10 cellular contexts compared by ENCODE assay signal in the genomic region with DNA sequence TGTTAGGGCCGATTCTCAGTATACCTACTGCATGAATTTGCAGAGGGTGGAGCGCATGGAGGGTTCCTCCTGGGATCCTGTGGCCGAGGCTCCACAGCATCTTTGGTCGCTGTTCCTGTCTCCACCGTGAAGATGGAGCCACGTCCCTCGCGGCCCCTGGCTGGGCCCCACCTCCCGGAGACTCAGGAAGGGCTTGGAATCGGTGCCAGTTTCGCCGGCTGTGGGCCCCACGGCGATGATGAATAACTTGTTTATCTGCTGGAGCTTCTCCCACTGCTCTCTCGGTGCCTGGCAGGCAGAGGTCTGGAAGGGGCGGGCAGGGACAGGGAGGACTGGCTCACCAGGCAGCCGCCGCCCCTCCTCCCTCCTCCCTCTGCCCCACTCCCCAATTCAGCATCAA. TPM values are rescaled to one million over a fixed set of nuclear protein-coding genes. Genes with fewer than 3 reads are reported as not detected.
DNase-seq lines count a peak whose midpoint lies in the region; ATAC-seq, FAIRE-seq and TF ChIP-seq lines count a peak whose summit lies in the region.
"Had no signal": no experiment of that assay in that cellular context is flagged by ENCODE, and none has a peak within 500 bp of the region (broad histone marks: within the 10 kb centered on the region; RNA-seq: fewer than 3 reads in every experiment).

No MANE protein-coding gene starts in this region.

- peak overlapping the region in 1 of 2 donors; percentile 18 for H3K4me3 ChIP-seq in right atrium auricular region
- no peak overlapping the region for H3K4me3 ChIP-seq in astrocyte of the cerebellum (ENCODE audit: low read depth, low read length)
- H3K4me3 ChIP-seq in kidney (ENCODE audit: low read length in 2 of 2), result no peak overlapping the region

- no peak overlapping the region for H3K27ac ChIP-seq in right atrium auricular region
- no peak overlapping the region for H3K27ac ChIP-seq in kidney (ENCODE audit: low read depth in 2 of 2, low read length in 2 of 2)

- H3K36me3 ChIP-seq in right atrium auricular region, result no peaks in the 10 kb centered on the region
- H3K36me3 ChIP-seq in kidney (ENCODE audit: control insufficient read depth in 1 of 2, insufficient read depth in 2 of 2, low read length in 2 of 2), result no peaks in the 10 kb centered on the region

- no peak overlapping the region for H3K9ac ChIP-seq in kidney (ENCODE audit: low read length in 2 of 2)

- in situ Hi-C loops in astrocyte of the cerebellum (cut with HindIII; ENCODE audit: low sequenced_read_pairs), result no loop called here

- intact Hi-C loops in Right ventricle myocardium inferior (cut with DNase I), result no loop called here
- intact Hi-C loops in kidney (cut with DNase I), result no loop called here

- peak; percentile 60 for ATAC-seq in Right ventricle myocardium inferior
- no peak for ATAC-seq in GM19467 (IDR thresholded peaks at IDR 0.05; ENCODE audit: unreplicated experiment)

- DNase-seq in Right ventricle myocardium inferior (ENCODE audit: missing footprints) (no peak), right atrium auricular region (ENCODE audit: low spot score) (no peak), astrocyte of the cerebellum (ENCODE audit: low read depth) (peak; percentile 9), iPS-NIHi11 (ENCODE audit: low spot score) (peak; percentile 20), urothelium cell line (ENCODE audit: low spot score) (peak; percentile 53), kidney (no peak), AML-193 (lab: John Stamatoyannopoulos, UW) (no peak)
- DNase-seq: NCI-H524 treated with DMSO at 0.1 percent for 48 hours had no signal

- H3K9me3 ChIP-seq in right atrium auricular region, result no peaks in the 10 kb centered on the region
- no peaks in the 10 kb centered on the region for H3K9me3 ChIP-seq in kidney (ENCODE audit: control insufficient read depth in 1 of 2, low read length in 2 of 2)

- peaks cover 0 to 9% of the 10 kb centered on the region in 2 donors for H3K4me1 ChIP-seq in right atrium auricular region
- H3K4me1 ChIP-seq in kidney (ENCODE audit: control insufficient read depth in 1 of 2, insufficient read depth in 1 of 2, low read depth in 1 of 2, low read length in 2 of 2), result peaks cover 0 to 2% of the 10 kb centered on the region in 2 donors

- H3K27me3 ChIP-seq in right atrium auricular region, result no peaks in the 10 kb centered on the region

- TF ChIP-seq CTCF in right atrium auricular region (IDR thresholded peaks at IDR 0.05) (no peak), astrocyte of the cerebellum (IDR thresholded peaks at IDR 0.05; ENCODE audit: low read depth, low read length, missing control alignments) (no peak), kidney (IDR thresholded peaks at IDR 0.05; ENCODE audit: borderline replicate concordance, extremely low read depth, insufficient read depth) (no peak)

- FAIRE-seq in urothelium cell line (lab: Jason Lieb, UNC) (no peak), kidney (lab: Jason Lieb, UNC) (no peak)

RNA-seq across cellular contexts. Expression of a gene that starts 8.1 kb away (rescaled TPM):
- total RNA-seq in Right ventricle myocardium inferior, result not detected
- total RNA-seq in right atrium auricular region, result not detected
- total RNA-seq in kidney, result 1.2 TPM
- 2.1 TPM for polyA plus RNA-seq in kidney (ENCODE audit: insufficient read depth, low read depth, low replicate concordance)
- polyA plus RNA-seq: BJ had no signal

Comparison
In these comparisons a context has a peak if more than half of its experiments do, and no peak if none do; other contexts are left out.
1. DNase-seq: peak in astrocyte of the cerebellum (single experiment), iPS-NIHi11 (single experiment) and urothelium cell line (single experiment); none in Right ventricle myocardium inferior (single experiment), right atrium auricular region (single experiment), kidney (single experiment) and AML-193 (0 of 2).